Comparison of ENCODE assay signal across 1 cellular context in the genomic region with DNA sequence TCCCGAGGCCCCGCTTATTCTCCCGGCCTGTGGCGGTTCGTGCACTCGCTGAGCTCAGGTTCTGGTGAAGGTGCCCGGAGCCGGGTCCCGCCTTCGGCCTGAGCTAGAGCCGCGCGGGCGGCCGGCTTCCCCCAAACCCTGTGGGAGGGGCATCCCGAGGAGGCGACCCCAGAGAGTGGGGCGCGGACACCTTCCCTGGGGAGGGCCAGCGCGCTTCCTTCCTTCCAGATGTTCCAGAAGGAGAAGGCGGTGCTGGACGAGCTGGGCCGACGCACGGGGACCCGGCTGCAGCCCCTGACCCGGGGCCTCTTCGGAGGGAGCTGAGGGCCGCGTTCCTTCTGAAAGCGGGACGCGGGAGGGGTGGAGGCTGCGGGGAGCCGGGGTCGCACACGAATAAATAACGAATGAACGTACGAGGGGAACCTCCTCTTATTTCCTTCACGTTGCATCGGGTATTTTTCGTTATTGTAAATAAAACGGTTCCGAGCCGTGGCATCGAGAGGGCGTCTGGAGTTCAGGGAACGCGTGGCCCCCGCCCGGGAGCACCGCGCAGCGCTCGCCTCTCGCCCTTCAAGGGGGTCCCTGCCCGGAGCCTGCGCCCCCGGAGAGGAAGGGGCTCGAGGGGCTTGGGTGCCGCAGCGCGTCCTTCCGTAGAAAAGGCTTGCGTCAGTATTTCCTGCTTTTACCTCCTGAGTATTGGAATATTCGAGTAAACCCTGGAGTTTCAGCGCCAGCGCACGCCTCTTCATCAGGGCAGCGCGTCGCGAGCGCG.
TF ChIP-seq lines count a peak whose summit lies in the region.

No MANE protein-coding gene starts in this region.

TF ChIP-seq in endothelial cell of umbilical vein, 7 proteins besides CTCF, POLR2A, EP300 and RAD21 (continued from another document):
- no peak for TF ChIP-seq FOS (IDR thresholded peaks at IDR 0.05; ENCODE audit: borderline replicate concordance, insufficient read depth, low read length)
